ENCODE assay signal across 9 cellular contexts in genomic region chr3:31004025-31004678, GRCh38.
DNase-seq lines count a peak whose midpoint lies in the region; ATAC-seq, FAIRE-seq and TF ChIP-seq lines count a peak whose summit lies in the region.
"Had no signal": no experiment of that assay in that cellular context is flagged by ENCODE, and none has a peak within 500 bp of the region (broad histone marks: within the 10 kb centered on the region; RNA-seq: fewer than 3 reads in every experiment).

No MANE protein-coding gene starts in this region.

- ATAC-seq in HG02588 (IDR thresholded peaks at IDR 0.05; ENCODE audit: unreplicated experiment) = peak; percentile 66
- ATAC-seq in HG03520 (IDR thresholded peaks at IDR 0.05; ENCODE audit: unreplicated experiment) = no peak
- ATAC-seq in omental fat pad (ENCODE audit: low FRiP score) = no peak

- no peak overlapping the region for H3K4me3 ChIP-seq in kidney epithelial cell (ENCODE audit: low read depth, low read length)

- no peaks in the 10 kb centered on the region for H3K36me3 ChIP-seq in kidney epithelial cell (ENCODE audit: control insufficient read depth, insufficient read depth, low read length)

- TF ChIP-seq POLR2A in GM12892 (IDR thresholded peaks at IDR 0.05; ENCODE audit: low read depth, low read length) = no peak

- no peaks in the 10 kb centered on the region for H3K27me3 ChIP-seq in kidney epithelial cell (ENCODE audit: control insufficient read depth, insufficient read depth, low read length)

- DNase-seq in GM12892 (ENCODE audit: insufficient read length) (no peak), RPMI8226 (peak; percentile 11), kidney epithelial cell (ENCODE audit: low read depth) (peak; percentile 69), omental fat pad (ENCODE audit: low spot score) (no peak), NCI-H748 treated with DMSO at 0.1 percent for 48 hours (lab: John Stamatoyannopoulos, UW) (no peak), UCSD-AML1 (lab: John Stamatoyannopoulos, UW; ENCODE audit: unreplicated experiment) (no peak)
- DNase-seq: cortex of kidney had no signal

- FAIRE-seq in GM12892 (lab: Jason Lieb, UNC) = peak; percentile 50

- TF ChIP-seq CTCF in kidney epithelial cell (IDR thresholded peaks at IDR 0.05; ENCODE audit: insufficient read depth, low read length, poor library complexity, severe bottlenecking) (no peak), omental fat pad (IDR thresholded peaks at IDR 0.05) (no peak)

Comparison
In these comparisons a context has a peak if more than half of its experiments do, and no peak if none do; other contexts are left out.
1. DNase-seq: peak in RPMI8226 (single experiment) and kidney epithelial cell (single experiment); none in GM12892 (single experiment), omental fat pad (single experiment), NCI-H748 treated with DMSO at 0.1 percent for 48 hours (single experiment) and UCSD-AML1 (single experiment).